ENCODE assay signal across 19 cellular contexts in genomic region chr20:46838002-46838401, GRCh38. TPM values are rescaled to one million over a fixed set of nuclear protein-coding genes. Genes with fewer than 3 reads are reported as not detected.
DNase-seq lines count a peak whose midpoint lies in the region; ATAC-seq and TF ChIP-seq lines count a peak whose summit lies in the region.
"Had no signal": no experiment of that assay in that cellular context is flagged by ENCODE, and none has a peak within 500 bp of the region (broad histone marks: within the 10 kb centered on the region; RNA-seq: fewer than 3 reads in every experiment).

No MANE protein-coding gene starts in this region.

- ATAC-seq in HCT116, result peak; percentile 61; the same call in 1 of the 2 replicates
- peak; percentile 98 for ATAC-seq in WTC11
- ATAC-seq in HG02840 (IDR thresholded peaks at IDR 0.05; ENCODE audit: low FRiP score, unreplicated experiment), result no peak
- ATAC-seq: A549; CD8-positive, alpha-beta T cell had no signal

- H2BK120ac ChIP-seq in mesendoderm (ENCODE audit: low read depth, low read length), result no peak overlapping the region

- TF ChIP-seq CTCF in HCT116 (IDR thresholded peaks at IDR 0.05 in 2 of 3, conservative IDR thresholded peaks at IDR 0.05 in 1 of 3; ENCODE audit: borderline replicate concordance in 1 of 3, insufficient read depth in 1 of 3, low read depth in 2 of 3, low read length in 2 of 3) (no peak), WTC11 (IDR thresholded peaks at IDR 0.05) (no peak), Peyer's patch (IDR thresholded peaks at IDR 0.05) (no peak), smooth muscle cell (IDR thresholded peaks at IDR 0.05; ENCODE audit: borderline replicate concordance, insufficient read depth, poor library complexity, severe bottlenecking) (no peak)

- no peak overlapping the region for H3K27ac Mint-ChIP-seq in WTC11
- H3K27ac Mint-ChIP-seq: CD8-positive, alpha-beta T cell; IgD-negative memory B cell had no signal

- H4K20me1 ChIP-seq in HCT116 (ENCODE audit: insufficient read depth) (no peaks in the 10 kb centered on the region), smooth muscle cell (ENCODE audit: low read depth) (no peaks in the 10 kb centered on the region)
- H4K20me1 ChIP-seq: BLaER1 had no signal

- TF ChIP-seq POLR2A in HCT116 (IDR thresholded peaks at IDR 0.05; ENCODE audit: borderline replicate concordance, extremely low read depth, insufficient read depth, insufficient read length) (no peak), Peyer's patch (IDR thresholded peaks at IDR 0.05) (no peak)

- H4K8ac ChIP-seq in mesendoderm (ENCODE audit: low read depth, low read length), result no peak overlapping the region

- POLR2A ChIA-PET in HCT116 (lab: Charles Lee), result no interaction called here
- POLR2A ChIA-PET in WTC11 (lab: Charles Lee), result no interaction called here

- H3K4me3 Mint-ChIP-seq in WTC11, result no peak overlapping the region
- H3K4me3 Mint-ChIP-seq: CD8-positive, alpha-beta T cell; IgD-negative memory B cell had no signal

- no peaks in the 10 kb centered on the region for H3F3A ChIP-seq in smooth muscle cell (ENCODE audit: low read depth)

- RAD21 ChIA-PET in HCT116 (lab: Charles Lee; ENCODE audit: low non-redundant PET in 1 of 2, low total read pairs in 2 of 2, uncharacterized antibody in 2 of 2, unreplicated experiment in 2 of 2), result no interaction called here

- no peak overlapping the region for H3K27ac ChIP-seq in HCT116 (ENCODE audit: low read depth, low read length)
- no peak overlapping the region for H3K27ac ChIP-seq in mesendoderm (ENCODE audit: low read depth, low read length)
- no peak overlapping the region for H3K27ac ChIP-seq in Peyer's patch
- no peak overlapping the region for H3K27ac ChIP-seq in smooth muscle cell (ENCODE audit: low read depth)
- H3K27ac ChIP-seq: A549, BLaER1 had no signal

- H3K27me3 ChIP-seq in HCT116 (ENCODE audit: insufficient read depth, low read length) (no peaks in the 10 kb centered on the region), mesendoderm (ENCODE audit: insufficient read depth, low read length, poor library complexity) (no peaks in the 10 kb centered on the region), Peyer's patch (no peaks in the 10 kb centered on the region), smooth muscle cell (ENCODE audit: low read depth) (no peaks in the 10 kb centered on the region)
- H3K27me3 ChIP-seq: BLaER1 had no signal

- H3K9ac ChIP-seq in HCT116 (ENCODE audit: low read length) (no peak overlapping the region), mesendoderm (ENCODE audit: low read length) (no peak overlapping the region), smooth muscle cell (ENCODE audit: low read depth) (no peak overlapping the region)
- H3K9ac ChIP-seq: BLaER1 had no signal

- H2BK5ac ChIP-seq in mesendoderm (ENCODE audit: low read length), result no peak overlapping the region

- H2AK5ac ChIP-seq in mesendoderm (ENCODE audit: low read length), result no peak overlapping the region

- no peaks in the 10 kb centered on the region for H3K9me3 Mint-ChIP-seq in WTC11
- H3K9me3 Mint-ChIP-seq: CD8-positive, alpha-beta T cell had no signal

- TF ChIP-seq RAD21 in HCT116 (IDR thresholded peaks at IDR 0.05; ENCODE audit: low read depth), result no peak

- no peak overlapping the region for H3K4ac ChIP-seq in mesendoderm (ENCODE audit: low read depth, low read length)

- no peak overlapping the region for H3K56ac ChIP-seq in mesendoderm (ENCODE audit: low read length)

- H3K36me3 Mint-ChIP-seq in WTC11, result no peaks in the 10 kb centered on the region
- H3K36me3 Mint-ChIP-seq: CD8-positive, alpha-beta T cell had no signal

- H4K5ac ChIP-seq in mesendoderm (ENCODE audit: low read length), result no peak overlapping the region

- CTCF ChIA-PET in HCT116 (lab: Charles Lee), result no interaction called here
- CTCF ChIA-PET in WTC11 (lab: Charles Lee), result interaction anchor here (0.8 to 1.3 kb wide), 4 partner anchors 17 to 101 kb away, joined by 3 to 8 read pairs (median 4); no protein-coding TSS in a partner anchor

- H3K4me1 ChIP-seq in HCT116 (ENCODE audit: control insufficient read depth in 1 of 2, insufficient read depth in 2 of 2, low read length in 2 of 2) (peaks cover 0 to 7% of the 10 kb centered on the region in 2 experiments; a peak in 2 of 4 replicates), mesendoderm (ENCODE audit: control insufficient read depth, low read depth, low read length) (peaks cover 2% of the 10 kb centered on the region), Peyer's patch (no peaks in the 10 kb centered on the region), smooth muscle cell (ENCODE audit: low read depth) (no peaks in the 10 kb centered on the region)

- H3K18ac ChIP-seq in mesendoderm (ENCODE audit: low read length), result no peak overlapping the region

- BruUV-seq in HCT116 (replicated peaks; lab: Mats Ljungman, UMichigan), result no TSS peak

- WGBS in mesendoderm (ENCODE audit: extremely low coverage, insufficient coverage, low lambda C conversion rate), result no CpG with 5 or more reads among the region's 2 CpGs
- WGBS in smooth muscle cell (ENCODE audit: low lambda C conversion rate), result 64% methylated on average over 2 of the region's 2 CpGs

- H3K79me2 ChIP-seq in HCT116 (ENCODE audit: insufficient read depth, low read length), result no peaks in the 10 kb centered on the region
- no peaks in the 10 kb centered on the region for H3K79me2 ChIP-seq in mesendoderm (ENCODE audit: control insufficient read depth, insufficient read depth, low read length)
- H3K79me2 ChIP-seq in smooth muscle cell (ENCODE audit: low read depth), result no peaks in the 10 kb centered on the region

- H3K27me3 Mint-ChIP-seq in WTC11 (ENCODE audit: low read depth), result no peaks in the 10 kb centered on the region

- DNase-seq in NCI-H2171 treated with DMSO at 0.1 percent for 48 hours (lab: John Stamatoyannopoulos, UW) (peak; percentile 45), NCI-H2171 (lab: John Stamatoyannopoulos, UW) (no peak), HCT116 (ENCODE audit: low read depth, low spot score) (no peak), WTC11 (ENCODE audit: low spot score) (peak; percentile 25), mesendoderm (peak; percentile 55), Peyer's patch (no peak), smooth muscle cell (lab: John Stamatoyannopoulos, UW; ENCODE audit: unreplicated experiment) (no peak)
- DNase-seq: Calu3; CD8-positive, alpha-beta T cell; Karpas-422; NCI-H1694 treated with DMSO at 0.1 percent for 48 hours; NCI-H446 treated with DMSO at 0.1 percent for 48 hours; Right ventricle myocardium superior; SW 1271 had no signal

- H3K36me3 ChIP-seq in HCT116 (ENCODE audit: control insufficient read depth in 1 of 2, insufficient read depth in 2 of 2, low read length in 2 of 2), result no peaks in the 10 kb centered on the region
- H3K36me3 ChIP-seq in mesendoderm (ENCODE audit: control insufficient read depth, insufficient read depth, low read length), result no peaks in the 10 kb centered on the region
- no peaks in the 10 kb centered on the region for H3K36me3 ChIP-seq in Peyer's patch
- H3K36me3 ChIP-seq in smooth muscle cell (ENCODE audit: low read depth), result no peaks in the 10 kb centered on the region
- H3K36me3 ChIP-seq: BLaER1 had no signal

- H2BK15ac ChIP-seq in mesendoderm (replicated peaks; ENCODE audit: low read depth), result no peak overlapping the region

- H3K9me3 ChIP-seq in HCT116 (ENCODE audit: control insufficient read depth in 1 of 2, insufficient read depth in 1 of 2, low read depth in 1 of 2, low read length in 2 of 2) (no peaks in the 10 kb centered on the region), Peyer's patch (no peaks in the 10 kb centered on the region), smooth muscle cell (replicated peaks; ENCODE audit: low read depth) (no peaks in the 10 kb centered on the region)
- H3K9me3 ChIP-seq: A549, BLaER1 had no signal

- intact Hi-C loops in HCT116 (cut with micrococcal nuclease), result no loop called here

- H3K4me2 ChIP-seq in HCT116 (ENCODE audit: low read length) (no peak overlapping the region), mesendoderm (ENCODE audit: low read length) (no peak overlapping the region), smooth muscle cell (no peak overlapping the region)
- H3K4me2 ChIP-seq: A549, BLaER1 had no signal

- H3K4me1 Mint-ChIP-seq in WTC11, result peaks cover 24% of the 10 kb centered on the region
- H3K4me1 Mint-ChIP-seq: IgD-negative memory B cell had no signal

- H3K9me2 ChIP-seq in HCT116 (ENCODE audit: insufficient read depth), result no peaks in the 10 kb centered on the region

- no peak overlapping the region for H3K23ac ChIP-seq in mesendoderm (ENCODE audit: low read length)

- H3K4me3 ChIP-seq in HCT116 (replicated peaks in 1 of 2; ENCODE audit: low read depth in 1 of 2, low read length in 2 of 2) (no peak overlapping the region), mesendoderm (ENCODE audit: low read length) (no peak overlapping the region), Peyer's patch (no peak overlapping the region), smooth muscle cell (no peak overlapping the region)
- H3K4me3 ChIP-seq: A549, BLaER1 had no signal

- H3K79me1 ChIP-seq in mesendoderm (ENCODE audit: low read length), result no peaks in the 10 kb centered on the region

- H2AFZ ChIP-seq in HCT116 (ENCODE audit: low read depth, low read length, poor library complexity, severe bottlenecking) (no peak overlapping the region), smooth muscle cell (ENCODE audit: low read depth) (no peak overlapping the region)

TF ChIP-seq in HCT116, 20 proteins besides CTCF, POLR2A, EP300 and RAD21 (continues in another document):
- TF ChIP-seq ZFX (IDR thresholded peaks at IDR 0.05) (no peak), CEBPB (IDR thresholded peaks at IDR 0.05; ENCODE audit: low read depth) (no peak), ATF3 (IDR thresholded peaks at IDR 0.05) (no peak)

TF ChIP-seq in WTC11, 78 proteins besides CTCF, POLR2A, EP300 and RAD21 (continues in another document):
- TF ChIP-seq FOXP1 (CRISPR knock-in tag; IDR thresholded peaks at IDR 0.05; ENCODE audit: borderline replicate concordance), result no peak

RNA-seq across cellular contexts. Expression of gene EYA2, which starts 56.6 kb away (rescaled TPM):
- total RNA-seq in HCT116 (2021; ENCODE audit: unreplicated experiment) (not detected), WTC11 (2021) (0.64 to 1.5 TPM (median 0.76 TPM) in 3 replicates), Peyer's patch (1 to 10 TPM in 1 of 4 donors, under 1 TPM in 1, not detected in 2; 0.40 to 1.7 TPM), smooth muscle cell (1.3 and 3.4 TPM in 2 replicates)
- polyA plus RNA-seq in HCT116 (2012), result not detected in 2 replicates
- 0.56 TPM for polyA plus RNA-seq in mesendoderm (2013, experiment 1 of 2)
- polyA plus RNA-seq in mesendoderm (2013, experiment 2 of 2), result 0.48 TPM
- polyA plus RNA-seq in smooth muscle cell, result 0.98 and 2.9 TPM in 2 replicates
- total RNA-seq: CD8-positive, alpha-beta T cell; MCF 10A had no signal

Comparison
In these comparisons a context has a peak if more than half of its experiments do, and no peak if none do; other contexts are left out.
1. DNase-seq: peak in NCI-H2171 treated with DMSO at 0.1 percent for 48 hours (single experiment), WTC11 (single experiment) and mesendoderm (single experiment); none in NCI-H2171 (single experiment), HCT116 (single experiment), Peyer's patch (0 of 3) and smooth muscle cell (single experiment).